In the genomic region with DNA sequence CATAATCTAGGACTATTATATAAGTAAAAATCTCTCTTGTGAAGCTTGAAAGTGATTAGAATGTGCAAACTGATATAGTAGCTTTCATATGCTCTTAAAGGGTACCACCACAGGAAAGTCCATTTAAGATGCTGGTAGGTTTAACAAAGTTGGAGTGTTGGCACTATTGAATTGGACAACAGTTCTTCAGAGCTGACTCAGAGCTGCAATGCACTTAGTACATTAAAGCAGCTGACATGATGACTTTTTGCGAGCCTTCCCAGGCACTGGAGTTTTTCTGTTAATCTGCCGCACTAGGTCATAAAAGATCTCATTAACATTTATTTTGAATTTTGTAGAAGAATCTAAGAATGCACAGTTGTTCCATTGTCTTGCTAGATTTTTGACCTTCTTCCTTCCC, we compare ENCODE assay signal across 23 cellular contexts.
A peak's percentile ranks its signal among the peaks of the same experiment; 100 is the strongest.
DNase-seq lines count a peak whose midpoint lies in the region; ATAC-seq and TF ChIP-seq lines count a peak whose summit lies in the region.
"Had no signal": no experiment of that assay in that cellular context is flagged by ENCODE, and none has a peak within 500 bp of the region (broad histone marks: within the 10 kb centered on the region; RNA-seq: fewer than 3 reads in every experiment).

No MANE protein-coding gene starts in this region.

- peak; percentile 68 for DNase-seq in EH (ENCODE audit: low read depth)
- peak; percentile 11 for DNase-seq in M059J (ENCODE audit: low read depth)
- DNase-seq in choroid plexus epithelial cell (ENCODE audit: low read depth) = peak; percentile 13
- peak; percentile 19 for DNase-seq in fibroblast of villous mesenchyme (ENCODE audit: low read depth)
- no peak for DNase-seq in MG63
- no peak for DNase-seq in NCI-H82 (lab: John Stamatoyannopoulos, UW)
- DNase-seq in activated T-cell treated with anti-CD3 and anti-CD28 coated beads, Interleukin-2, amount 50 U/mL, for 1 hour = no peak
- DNase-seq: 8988T, ACHN, Calu3, DMS79 treated with DMSO at 0.1 percent for 48 hours, H9, KG1, NCI-H1092, NCI-H1417 treated with DMSO at 0.1 percent for 48 hours, NCI-H1694 treated with DMSO at 0.1 percent for 48 hours, NCI-H2081 treated with DMSO at 0.1 percent for 48 hours, NCI-H2171 treated with DMSO at 0.1 percent for 48 hours, NCI-H524, NCI-H748 treated with DMSO at 0.1 percent for 48 hours, SJCRH30 had no signal

- H3K9me3 ChIP-seq in MG63 = no peaks in the 10 kb centered on the region
- H3K9me3 ChIP-seq: SJCRH30 had no signal

- TF ChIP-seq CTCF in choroid plexus epithelial cell (conservative IDR thresholded peaks at IDR 0.05; ENCODE audit: low read depth, low read length) (no peak), fibroblast of villous mesenchyme (IDR thresholded peaks at IDR 0.05; ENCODE audit: insufficient read depth, low read depth, low read length) (no peak)

- H3K4me3 ChIP-seq in choroid plexus epithelial cell (ENCODE audit: low read depth, low read length) = no peak overlapping the region
- H3K4me3 ChIP-seq in fibroblast of villous mesenchyme (ENCODE audit: low read depth, low read length) = no peak overlapping the region
- no peak overlapping the region for H3K4me3 ChIP-seq in MG63
- H3K4me3 ChIP-seq: SJCRH30 had no signal

- no peak for ATAC-seq in HG02623 (IDR thresholded peaks at IDR 0.05; ENCODE audit: unreplicated experiment)
- ATAC-seq: Right ventricle myocardium inferior had no signal

- peaks cover 47% of the 10 kb centered on the region for H3K36me3 ChIP-seq in MG63
- H3K36me3 ChIP-seq: SJCRH30 had no signal

- H3K27me3 ChIP-seq in MG63 = no peaks in the 10 kb centered on the region
- H3K27me3 ChIP-seq: SJCRH30 had no signal

Comparison
In these comparisons a context has a peak if more than half of its experiments do, and no peak if none do; other contexts are left out.
1. DNase-seq: peak in EH (single experiment), M059J (single experiment), choroid plexus epithelial cell (single experiment) and fibroblast of villous mesenchyme (single experiment); none in MG63 (single experiment), NCI-H82 (single experiment) and activated T-cell treated with anti-CD3 and anti-CD28 coated beads, Interleukin-2, amount 50 U/mL, for 1 hour (single experiment).